Comparison of ENCODE assay signal across 27 cellular contexts in genomic region chr11:134943544-134943943, GRCh38.
DNase-seq lines count a peak whose midpoint lies in the region; ATAC-seq, FAIRE-seq and TF ChIP-seq lines count a peak whose summit lies in the region.
"Had no signal": no experiment of that assay in that cellular context is flagged by ENCODE, and none has a peak within 500 bp of the region (broad histone marks: within the 10 kb centered on the region; RNA-seq: fewer than 3 reads in every experiment).

No MANE protein-coding gene starts in this region.

- H3K27me3 ChIP-seq in GM23338 (ENCODE audit: insufficient read depth) = no peaks in the 10 kb centered on the region
- H3K27me3 ChIP-seq in H1 (replicated peaks in 1 of 4; ENCODE audit: control insufficient read depth in 3 of 4, extremely low read depth in 1 of 4, insufficient read depth in 3 of 4, low read length in 3 of 4) = no peaks in the 10 kb centered on the region
- no peaks in the 10 kb centered on the region for H3K27me3 ChIP-seq in right cardiac atrium (ENCODE audit: control insufficient read depth, insufficient read depth)
- H3K27me3 ChIP-seq: BE2C, BLaER1 had no signal

- H3K27ac Mint-ChIP-seq in GM23338 (no peak overlapping the region), osteocyte (ENCODE audit: unreplicated experiment) (no peak overlapping the region)
- no peak overlapping the region for H3K27ac Mint-ChIP-seq in activated T-helper 1 cell treated with anti-CD3 and anti-CD28 coated beads, Interleukin-12 subunit alpha, Interleukin-12 subunit beta, Interleukin-2, Interleukin-4 antibody, amounts not matched to agents 30 ng/mL and 10 ng/mL and 1 ng/mL, durations not matched to agents 14 hours and 24 hours and 36 hours
- H3K27ac Mint-ChIP-seq: CD14-positive monocyte; CD4-positive, alpha-beta memory T cell; CD4-positive, CD25-positive, alpha-beta regulatory T cell; CD8-positive, alpha-beta memory T cell had no signal

- H3K9me2 ChIP-seq in GM23338 (ENCODE audit: insufficient read depth) = no peaks in the 10 kb centered on the region

- H3K4ac ChIP-seq in H1 (replicated peaks; ENCODE audit: insufficient read length, low read depth, low read length) = no peak overlapping the region

- H3K9me3 Mint-ChIP-seq in GM23338 (no peaks in the 10 kb centered on the region), osteocyte (ENCODE audit: unreplicated experiment) (no peaks in the 10 kb centered on the region)
- H3K9me3 Mint-ChIP-seq in activated T-helper 1 cell treated with anti-CD3 and anti-CD28 coated beads, Interleukin-12 subunit alpha, Interleukin-12 subunit beta, Interleukin-2, Interleukin-4 antibody, amounts not matched to agents 30 ng/mL and 10 ng/mL and 1 ng/mL, durations not matched to agents 14 hours and 24 hours and 36 hours = no peaks in the 10 kb centered on the region
- H3K9me3 Mint-ChIP-seq: CD14-positive monocyte; CD4-positive, alpha-beta memory T cell; CD8-positive, alpha-beta memory T cell had no signal

- peak overlapping the region; percentile 52; the same call in 1 of the 2 replicates for H2AFZ ChIP-seq in GM23338
- no peak overlapping the region for H2AFZ ChIP-seq in H1 (ENCODE audit: low read length)

- 0 out of 2 replicates have a peak overlapping the region, but pooled peaks have one; percentile 39 for H2BK12ac ChIP-seq in H1 (ENCODE audit: low read depth, low read length)

- TF ChIP-seq CTCF in GM23338 (conservative IDR thresholded peaks at IDR 0.05; ENCODE audit: low read depth in 2 of 2) (no peak), H1 (IDR thresholded peaks at IDR 0.05; ENCODE audit: control extremely low read depth in 1 of 3, insufficient read depth in 1 of 3, low read depth in 1 of 3, low read length in 3 of 3) (no peak), osteocyte (IDR thresholded peaks at IDR 0.05) (no peak)

- WGBS in H1 (ENCODE audit: extremely low coverage in 1 of 2, insufficient coverage in 1 of 2, insufficient read length in 1 of 2, insufficient replicate concordance in 2 of 2, low coverage in 1 of 2, low lambda C conversion rate in 2 of 2, missing lambda C conversion rate in 1 of 2), 2 experiments = 84% methylated on average over 6 of the region's 6 CpGs; no CpG with 5 or more reads in 1 of the 2 experiments
- 90% methylated on average over 6 of the region's 6 CpGs for WGBS in right cardiac atrium

- H3K4me1 ChIP-seq in GM23338 (ENCODE audit: insufficient read depth) (peaks cover 16% of the 10 kb centered on the region), H1 (replicated peaks in 1 of 4; ENCODE audit: control insufficient read depth in 3 of 4, insufficient read depth in 4 of 4, low read length in 3 of 4) (peaks cover 2 to 17% (median 6%) of the 10 kb centered on the region in 4 experiments; a peak in 6 of 7 replicates), right cardiac atrium (ENCODE audit: control insufficient read depth, insufficient read depth, low read length) (no peaks in the 10 kb centered on the region)
- H3K4me1 ChIP-seq: BE2C, BLaER1 had no signal

- intact Hi-C loops in activated T-helper 1 cell treated with anti-CD3 and anti-CD28 coated beads, Interleukin-12 subunit alpha, Interleukin-12 subunit beta, Interleukin-2, Interleukin-4 antibody, amounts not matched to agents 30 ng/mL and 10 ng/mL and 1 ng/mL, durations not matched to agents 14 hours and 24 hours and 36 hours (cut with micrococcal nuclease) = no loop called here
- intact Hi-C loops in right cardiac atrium (cut with DNase I) = no loop called here

- H3K23ac ChIP-seq in H1 (ENCODE audit: insufficient read length) = no peak overlapping the region

- no peaks in the 10 kb centered on the region for H3F3A ChIP-seq in GM23338 (replicated peaks; ENCODE audit: low read depth)

- H3K14ac ChIP-seq in H1 (ENCODE audit: insufficient read length) = no peak overlapping the region

- H4K8ac ChIP-seq in H1 (ENCODE audit: extremely low read depth, insufficient read depth, low read length) = no peak overlapping the region

- H4K91ac ChIP-seq in H1 (replicated peaks; ENCODE audit: insufficient read length, low read length) = peak overlapping the region; percentile 53

- H3K4me3 ChIP-seq in GM23338 (no peak overlapping the region), H1 (ENCODE audit: extremely low read depth in 1 of 4, insufficient read depth in 2 of 4, low read depth in 3 of 4, low read length in 4 of 4) (no peak overlapping the region), right cardiac atrium (ENCODE audit: low read length) (no peak overlapping the region)
- H3K4me3 ChIP-seq: BLaER1, GM12878 had no signal

- H3K27me3 Mint-ChIP-seq in GM23338 (ENCODE audit: insufficient read depth, low read depth, poor library complexity) (peaks cover 9% of the 10 kb centered on the region), osteocyte (ENCODE audit: unreplicated experiment) (no peaks in the 10 kb centered on the region)
- H3K27me3 Mint-ChIP-seq in activated T-helper 1 cell treated with anti-CD3 and anti-CD28 coated beads, Interleukin-12 subunit alpha, Interleukin-12 subunit beta, Interleukin-2, Interleukin-4 antibody, amounts not matched to agents 30 ng/mL and 10 ng/mL and 1 ng/mL, durations not matched to agents 14 hours and 24 hours and 36 hours (ENCODE audit: insufficient read depth) = peaks cover under 1% of the 10 kb centered on the region
- H3K27me3 Mint-ChIP-seq: CD4-positive, CD25-positive, alpha-beta regulatory T cell had no signal

- H3K4me1 Mint-ChIP-seq in GM23338 (peaks cover 45% of the 10 kb centered on the region), osteocyte (ENCODE audit: unreplicated experiment) (peaks cover 61% of the 10 kb centered on the region)
- H3K4me1 Mint-ChIP-seq in activated T-helper 1 cell treated with anti-CD3 and anti-CD28 coated beads, Interleukin-12 subunit alpha, Interleukin-12 subunit beta, Interleukin-2, Interleukin-4 antibody, amounts not matched to agents 30 ng/mL and 10 ng/mL and 1 ng/mL, durations not matched to agents 14 hours and 24 hours and 36 hours (ENCODE audit: low read depth) = no peaks in the 10 kb centered on the region
- H3K4me1 Mint-ChIP-seq: CD14-positive monocyte; CD4-positive, alpha-beta memory T cell; CD4-positive, CD25-positive, alpha-beta regulatory T cell; CD8-positive, alpha-beta memory T cell had no signal

- no peak overlapping the region for H2BK15ac ChIP-seq in H1 (ENCODE audit: low read length)

- H2BK120ac ChIP-seq in H1 (replicated peaks; ENCODE audit: low read depth, low read length) = no peak overlapping the region

- peak overlapping the region; percentile 90; the same call in 1 of the 2 replicates for H2BK20ac ChIP-seq in H1 (ENCODE audit: low read length)

- no peak overlapping the region for H3K18ac ChIP-seq in H1 (ENCODE audit: extremely low read depth, low read length)

- no peak overlapping the region for H3K27ac ChIP-seq in GM23338 (ENCODE audit: low read depth)
- no peak overlapping the region for H3K27ac ChIP-seq in H1 (ENCODE audit: low read depth, low read length)
- no peak overlapping the region for H3K27ac ChIP-seq in right cardiac atrium (ENCODE audit: low read length)
- H3K27ac ChIP-seq: BLaER1 had no signal

- H3K4me2 ChIP-seq in GM23338 (no peak overlapping the region), H1 (ENCODE audit: insufficient read depth in 1 of 2, low read depth in 2 of 2, low read length in 2 of 2) (no peak overlapping the region)
- H3K4me2 ChIP-seq: BLaER1 had no signal

- no peaks in the 10 kb centered on the region for H3K79me1 ChIP-seq in H1 (ENCODE audit: low read depth, low read length)

- H4K20me1 ChIP-seq in GM23338 (replicated peaks; ENCODE audit: insufficient read depth) (no peaks in the 10 kb centered on the region), H1 (replicated peaks in 1 of 2; ENCODE audit: control insufficient read depth in 1 of 2, insufficient read depth in 2 of 2, low read length in 2 of 2) (no peaks in the 10 kb centered on the region)
- H4K20me1 ChIP-seq: BLaER1 had no signal

- TF ChIP-seq EP300 in H1 (IDR thresholded peaks at IDR 0.05; ENCODE audit: borderline replicate concordance in 1 of 2, low read depth in 2 of 2, low read length in 2 of 2) = no peak

- H3K9me3 ChIP-seq in H1 (ENCODE audit: insufficient read depth in 2 of 2, low read depth in 1 of 2, low read length in 1 of 2) (no peaks in the 10 kb centered on the region), right cardiac atrium (ENCODE audit: control insufficient read depth, low read length) (no peaks in the 10 kb centered on the region)
- H3K9me3 ChIP-seq: BE2C, BLaER1 had no signal

- H3K79me2 ChIP-seq in GM23338 (replicated peaks; ENCODE audit: insufficient read depth) (no peaks in the 10 kb centered on the region), H1 (ENCODE audit: control insufficient read depth in 1 of 2, insufficient read depth in 2 of 2, low read length in 2 of 2) (no peaks in the 10 kb centered on the region)

- FAIRE-seq in H1 (lab: Jason Lieb, UNC) = no peak
- FAIRE-seq: A204.1, GM12878, GM12892, GM18507 had no signal

- H3K36me3 ChIP-seq in GM23338 (ENCODE audit: insufficient read depth) (no peaks in the 10 kb centered on the region), H1 (ENCODE audit: control insufficient read depth in 2 of 4, insufficient read depth in 4 of 4, low read length in 3 of 4) (no peaks in the 10 kb centered on the region)
- H3K36me3 ChIP-seq: BE2C, BLaER1 had no signal

- H3K4me3 Mint-ChIP-seq in GM23338 = no peak overlapping the region
- no peak overlapping the region for H3K4me3 Mint-ChIP-seq in osteocyte (ENCODE audit: unreplicated experiment)
- no peak overlapping the region for H3K4me3 Mint-ChIP-seq in activated T-helper 1 cell treated with anti-CD3 and anti-CD28 coated beads, Interleukin-12 subunit alpha, Interleukin-12 subunit beta, Interleukin-2, Interleukin-4 antibody, amounts not matched to agents 30 ng/mL and 10 ng/mL and 1 ng/mL, durations not matched to agents 14 hours and 24 hours and 36 hours
- H3K4me3 Mint-ChIP-seq: CD14-positive monocyte; CD4-positive, alpha-beta memory T cell; CD4-positive, CD25-positive, alpha-beta regulatory T cell; CD8-positive, alpha-beta memory T cell had no signal

- no peak for TF ChIP-seq RAD21 in H1 (IDR thresholded peaks at IDR 0.05 in 1 of 2, conservative IDR thresholded peaks at IDR 0.05 in 1 of 2; ENCODE audit: low read depth in 2 of 2, low read length in 2 of 2)

- no peak for ATAC-seq in GM23338
- no peak for ATAC-seq in right cardiac atrium
- ATAC-seq: GM12878 had no signal

- H2AK5ac ChIP-seq in H1 (ENCODE audit: low read depth, low read length) = 0 out of 2 replicates have a peak overlapping the region, but pooled peaks have one; percentile 39

- POLR2A ChIA-PET in H1 (lab: Charles Lee; ENCODE audit: partially characterized antibody) = no interaction called here

- DNase-seq in GM23338 (ENCODE audit: low spot score) = no peak
- DNase-seq in H1 (ENCODE audit: low read depth in 1 of 2, low spot score in 2 of 2) = no peak
- DNase-seq in osteocyte (ENCODE audit: extremely low spot score, unreplicated experiment) = peak; percentile 68
- no peak for DNase-seq in Kasumi-1 (lab: John Stamatoyannopoulos, UW)
- no peak for DNase-seq in activated T-helper 1 cell treated with anti-CD3 and anti-CD28 coated beads, Interleukin-12 subunit alpha, Interleukin-12 subunit beta, Interleukin-2, Interleukin-4 antibody, amounts not matched to agents 30 ng/mL and 10 ng/mL and 1 ng/mL, durations not matched to agents 14 hours and 24 hours and 36 hours (ENCODE audit: low spot score)
- DNase-seq in right cardiac atrium = no peak
- DNase-seq: 8988T; ACHN; BE2C; C1 segment of cervical spinal cord; CD4-positive, alpha-beta memory T cell; CD4-positive, CD25-positive, alpha-beta regulatory T cell; CD8-positive, alpha-beta memory T cell; COR-L47; DMS 273 treated with DMSO at 0.1 percent for 48 hours; DMS153; DMS53; DMS79; DND-41; EL; GDM1 had no signal

- no peak for TF ChIP-seq POLR2A in H1 (IDR thresholded peaks at IDR 0.05; ENCODE audit: control extremely low read depth in 1 of 2, low read depth in 2 of 2, low read length in 2 of 2)

- H3K56ac ChIP-seq in H1 (replicated peaks; ENCODE audit: insufficient read length, low read depth, low read length) = no peak overlapping the region

- H3K23me2 ChIP-seq in H1 (ENCODE audit: low read depth, low read length) = no peaks in the 10 kb centered on the region

- H3K36me3 Mint-ChIP-seq in GM23338 (ENCODE audit: low read depth) (no peaks in the 10 kb centered on the region), osteocyte (ENCODE audit: unreplicated experiment) (no peaks in the 10 kb centered on the region)
- no peaks in the 10 kb centered on the region for H3K36me3 Mint-ChIP-seq in activated T-helper 1 cell treated with anti-CD3 and anti-CD28 coated beads, Interleukin-12 subunit alpha, Interleukin-12 subunit beta, Interleukin-2, Interleukin-4 antibody, amounts not matched to agents 30 ng/mL and 10 ng/mL and 1 ng/mL, durations not matched to agents 14 hours and 24 hours and 36 hours (ENCODE audit: low read depth)
- H3K36me3 Mint-ChIP-seq: CD14-positive monocyte; CD4-positive, alpha-beta memory T cell; CD4-positive, CD25-positive, alpha-beta regulatory T cell; CD8-positive, alpha-beta memory T cell had no signal

- no peak overlapping the region for H2BK5ac ChIP-seq in H1 (ENCODE audit: low read depth, low read length)

- no peak overlapping the region for H3K9ac ChIP-seq in H1 (replicated peaks in 1 of 4; ENCODE audit: extremely low read depth in 1 of 4, low read depth in 3 of 4, low read length in 3 of 4)
- H3K9ac ChIP-seq: BLaER1 had no signal

- H4K5ac ChIP-seq in H1 (ENCODE audit: insufficient read length, low read depth, low read length) = no peak overlapping the region

- CTCF ChIA-PET in H1 (lab: Charles Lee; ENCODE audit: partially characterized antibody) = interaction anchor here (0.7 to 2.3 kb wide), 6 partner anchors 25 to 308 kb away, joined by 3 to 6 read pairs (median 4); no protein-coding TSS in a partner anchor
